In genomic region chr6:26600759-26601158, GRCh38 we compare ENCODE assay signal across 10 cellular contexts.
"Had no signal": no experiment of that assay in that cellular context is flagged by ENCODE, and none has a peak within 500 bp of the region (broad histone marks: within the 10 kb centered on the region; RNA-seq: fewer than 3 reads in every experiment).

No MANE protein-coding gene starts in this region.

- H3K27me3 ChIP-seq: ascending aorta, breast epithelium, ovary, right lobe of liver had no signal

- H3K27ac ChIP-seq: ascending aorta, breast epithelium, ovary, right lobe of liver had no signal

- ATAC-seq: right lobe of liver had no signal

- H3K4me3 Mint-ChIP-seq: endodermal cell; T-helper 1 cell treated with Interleukin-12 subunit alpha and Interleukin-12 subunit beta and Interleukin-4 antibody, amounts not matched to agents 30 μg/mL and 1 μg/mL, for 36 hours had no signal

- H3K27ac Mint-ChIP-seq: endodermal cell; T-helper 1 cell treated with Interleukin-12 subunit alpha and Interleukin-12 subunit beta and Interleukin-4 antibody, amounts not matched to agents 30 μg/mL and 1 μg/mL, for 36 hours had no signal

- H3K4me3 ChIP-seq: ascending aorta, breast epithelium, ovary, right lobe of liver had no signal

- H3K9me3 Mint-ChIP-seq: endodermal cell; T-helper 1 cell treated with Interleukin-12 subunit alpha and Interleukin-12 subunit beta and Interleukin-4 antibody, amounts not matched to agents 30 μg/mL and 1 μg/mL, for 36 hours had no signal

- H3K36me3 ChIP-seq: ovary had no signal

- DNase-seq: activated CD4-positive, alpha-beta T cell treated with anti-CD3 and anti-CD28 coated beads, Interleukin-2, amount 50 U/mL, for 1 hour; cerebellar nuclear complex; endodermal cell; head of caudate nucleus; mesendoderm; ovary; right lobe of liver had no signal

- H3K9me3 ChIP-seq: ascending aorta, breast epithelium, ovary, right lobe of liver had no signal
